18 cellular contexts compared by ENCODE assay signal in the genomic region with DNA sequence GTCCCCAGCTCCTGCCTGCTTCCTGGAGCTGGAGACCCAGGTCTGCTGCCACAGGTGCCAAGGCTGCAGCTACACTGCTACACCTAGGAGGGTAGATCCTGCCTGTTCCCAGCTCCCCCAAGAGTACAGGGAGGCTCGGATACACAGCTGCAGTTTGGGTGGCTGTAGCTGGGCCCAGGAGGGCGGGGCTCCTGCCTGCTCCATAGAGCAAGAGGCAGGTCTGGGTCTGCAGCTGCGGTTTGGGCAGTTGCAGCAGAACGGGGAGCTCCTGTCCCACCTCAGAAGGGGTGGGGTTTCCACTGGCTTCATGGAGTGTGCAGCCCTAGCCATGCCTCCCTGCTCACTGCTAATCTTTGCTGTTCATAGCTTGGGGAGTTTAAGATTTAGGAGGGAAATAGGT.
A peak's percentile ranks its signal among the peaks of the same experiment; 100 is the strongest.
DNase-seq lines count a peak whose midpoint lies in the region; ATAC-seq, FAIRE-seq and TF ChIP-seq lines count a peak whose summit lies in the region.
"Had no signal": no experiment of that assay in that cellular context is flagged by ENCODE, and none has a peak within 500 bp of the region (broad histone marks: within the 10 kb centered on the region; RNA-seq: fewer than 3 reads in every experiment).

No MANE protein-coding gene starts in this region.

- in situ Hi-C loops in mammary epithelial cell (cut with MboI; ENCODE audit: low sequenced_read_pairs in 2 of 2), result no loop called here

- no peaks in the 10 kb centered on the region for H3K36me3 ChIP-seq in mammary epithelial cell (ENCODE audit: insufficient read depth, low read length)
- no peaks in the 10 kb centered on the region for H3K36me3 ChIP-seq in keratinocyte (ENCODE audit: control insufficient read depth in 2 of 2, extremely low read depth in 1 of 2, insufficient read depth in 2 of 2, low read length in 2 of 2)

- H3K79me2 ChIP-seq in mammary epithelial cell (ENCODE audit: insufficient read depth, low read length) (no peaks in the 10 kb centered on the region), keratinocyte (ENCODE audit: control insufficient read depth, insufficient read depth, low read length) (no peaks in the 10 kb centered on the region)

- H3K9me1 ChIP-seq in keratinocyte (ENCODE audit: control insufficient read depth, extremely low read depth, insufficient read depth, low read length), result no peaks in the 10 kb centered on the region

- H3K9me3 ChIP-seq in mammary epithelial cell (replicated peaks; ENCODE audit: insufficient read depth, low read length) (no peaks in the 10 kb centered on the region), keratinocyte (ENCODE audit: control insufficient read depth, low read depth, low read length) (no peaks in the 10 kb centered on the region)

- H3K9ac ChIP-seq in mammary epithelial cell (ENCODE audit: insufficient read depth, low read length) (no peak overlapping the region), keratinocyte (ENCODE audit: control insufficient read depth, extremely low read depth, insufficient read depth, low read length) (no peak overlapping the region)

- no peaks in the 10 kb centered on the region for H3K27me3 ChIP-seq in mammary epithelial cell (ENCODE audit: insufficient read depth, low read length)
- no peaks in the 10 kb centered on the region for H3K27me3 ChIP-seq in keratinocyte (ENCODE audit: control insufficient read depth, extremely low read depth, insufficient read depth, low read length)

- H3K4me1 ChIP-seq in mammary epithelial cell (ENCODE audit: insufficient read depth, low read length) (peaks cover 7% of the 10 kb centered on the region), keratinocyte (ENCODE audit: control insufficient read depth, extremely low read depth, insufficient read depth, low read length) (peaks cover 10% of the 10 kb centered on the region)

- DNase-seq in NAMALWA (ENCODE audit: low spot score) (peak; percentile 8), mammary epithelial cell (peak; percentile 68), keratinocyte (ENCODE audit: low read depth, low spot score) (peak; percentile 32), sciatic nerve (ENCODE audit: low spot score) (no peak), NCI-H1048 (lab: John Stamatoyannopoulos, UW) (no peak), globus pallidus (ENCODE audit: low spot score) (no peak), NCI-H128 (lab: John Stamatoyannopoulos, UW; ENCODE audit: unreplicated experiment) (no peak), omental fat pad (ENCODE audit: low spot score) (no peak)
- DNase-seq: CD4-positive, alpha-beta memory T cell; DMS79; GDM1; NCI-H146; NCI-H2081 treated with DMSO at 0.1 percent for 48 hours; NCI-H2227 treated with DMSO at 0.1 percent for 48 hours; NCI-H69 had no signal

- H4K20me1 ChIP-seq in mammary epithelial cell (ENCODE audit: insufficient read depth, low read length), result no peaks in the 10 kb centered on the region
- no peaks in the 10 kb centered on the region for H4K20me1 ChIP-seq in keratinocyte (ENCODE audit: control insufficient read depth, extremely low read depth, insufficient read depth, low read length)

- peak; percentile 17 for ATAC-seq in sciatic nerve
- no peak for ATAC-seq in omental fat pad (ENCODE audit: low FRiP score)
- ATAC-seq: K562 had no signal

- H3K4me2 ChIP-seq in mammary epithelial cell (ENCODE audit: insufficient read depth, low read depth, low read length) (peak overlapping the region; percentile 46), keratinocyte (ENCODE audit: control insufficient read depth, extremely low read depth, insufficient read depth, low read depth, low read length) (peak overlapping the region; percentile 29)

- dilution Hi-C loops in mammary epithelial cell (cut with HindIII; ENCODE audit: low sequenced_read_pairs) (no loop called here), keratinocyte (cut with MboI; ENCODE audit: extremely low pct_ligation_motif_present, low sequenced_read_pairs) (no loop called here)

- peak overlapping the region; percentile 87 for H2AFZ ChIP-seq in mammary epithelial cell (ENCODE audit: low read depth, low read length)
- peak overlapping the region; percentile 58 for H2AFZ ChIP-seq in keratinocyte (ENCODE audit: control insufficient read depth, low read length)

- H3K4me3 ChIP-seq in mammary epithelial cell (replicated peaks in 1 of 3; ENCODE audit: insufficient read depth in 1 of 3, low read depth in 2 of 3, low read length in 3 of 3) (no peak overlapping the region), keratinocyte (ENCODE audit: control insufficient read depth in 2 of 3, extremely low read depth in 1 of 3, insufficient read depth in 2 of 3, low read depth in 1 of 3, low read length in 3 of 3) (no peak overlapping the region)
- H3K4me3 ChIP-seq: K562 had no signal

- peak; percentile 84 for FAIRE-seq in keratinocyte (lab: Jason Lieb, UNC)
- FAIRE-seq: GM12892, K562 had no signal

- intact Hi-C loops in mammary epithelial cell (cut with micrococcal nuclease) (no loop called here), sciatic nerve (cut with DNase I) (no loop called here)

- CTCF ChIA-PET in mammary epithelial cell (lab: Charles Lee; ENCODE audit: low non-redundant PET), result no interaction called here

- H3K27ac ChIP-seq in mammary epithelial cell (ENCODE audit: insufficient read depth, low read depth, low read length) (no peak overlapping the region), keratinocyte (ENCODE audit: control insufficient read depth, insufficient read depth, low read length) (no peak overlapping the region)
- H3K27ac ChIP-seq: HL-60 had no signal

- no peak for TF ChIP-seq CTCF in mammary epithelial cell (conservative IDR thresholded peaks at IDR 0.05 in 1 of 2, IDR thresholded peaks at IDR 0.05 in 1 of 2; ENCODE audit: extremely low read depth in 1 of 2, insufficient read depth in 1 of 2, low read depth in 1 of 2, low read length in 2 of 2)
- TF ChIP-seq CTCF in keratinocyte (optimal IDR thresholded peaks at IDR 0.05 in 1 of 3, IDR thresholded peaks at IDR 0.05 in 1 of 3, conservative IDR thresholded peaks at IDR 0.05 in 1 of 3; ENCODE audit: extremely low read depth in 1 of 3, insufficient read depth in 2 of 3, low read length in 3 of 3), result no peak
- no peak for TF ChIP-seq CTCF in omental fat pad (IDR thresholded peaks at IDR 0.05)

- BruUV-seq in mammary epithelial cell (replicated peaks; lab: Mats Ljungman, UMichigan), result no TSS peak

- 37% methylated on average over 2 of the region's 4 CpGs for WGBS in mammary epithelial cell (ENCODE audit: low coverage, missing lambda C conversion rate)

Comparison
In these comparisons a context has a peak if more than half of its experiments do, and no peak if none do; other contexts are left out.
1. DNase-seq: peak in NAMALWA (single experiment), mammary epithelial cell (single experiment) and keratinocyte (single experiment); none in sciatic nerve (single experiment), NCI-H1048 (single experiment), globus pallidus (single experiment), NCI-H128 (single experiment) and omental fat pad (single experiment).